In genomic region chr1:61079898-61080336, GRCh38 we compare ENCODE assay signal across 1 cellular context.
A peak's percentile ranks its signal among the peaks of the same experiment; 100 is the strongest.
TF ChIP-seq lines count a peak whose summit lies in the region.

No MANE protein-coding gene starts in this region.

TF ChIP-seq in HEK293, 187 proteins besides CTCF, POLR2A, EP300 and RAD21 (continued from another document and continues in another):
- TF ChIP-seq ZNF280C (tag by site-specific recombination; IDR thresholded peaks at IDR 0.05) (no peak), ZBTB48 (tag by site-specific recombination; IDR thresholded peaks at IDR 0.05) (no peak), ZBTB26 (tag by site-specific recombination; optimal IDR thresholded peaks at IDR 0.05) (peak; percentile 25), ZNF335 (tag by site-specific recombination; conservative IDR thresholded peaks at IDR 0.05) (peak; percentile 88), IKZF3 (tag by site-specific recombination; IDR thresholded peaks at IDR 0.05) (peak; percentile 96), MYNN (tag by site-specific recombination; IDR thresholded peaks at IDR 0.05; ENCODE audit: borderline replicate concordance) (no peak), ZNF548 (tag by site-specific recombination; IDR thresholded peaks at IDR 0.05) (no peak), KLF8 (tag by site-specific recombination; IDR thresholded peaks at IDR 0.05) (0 out of 2 replicates have a peak, but pooled peaks have one; percentile 20), GLIS2 (tag by site-specific recombination; IDR thresholded peaks at IDR 0.05) (peak; percentile 61), ZNF350 (tag by site-specific recombination; IDR thresholded peaks at IDR 0.05) (no peak), ZNF521 (tag by site-specific recombination; IDR thresholded peaks at IDR 0.05) (no peak), MEIS1 (CRISPR knock-in tag; IDR thresholded peaks at IDR 0.05; ENCODE audit: borderline replicate concordance) (no peak), ZNF629 (tag by site-specific recombination; IDR thresholded peaks at IDR 0.05) (peak; percentile 59), ZBTB11 (tag by site-specific recombination; conservative IDR thresholded peaks at IDR 0.05; ENCODE audit: low read depth) (peak; percentile 29; the same call in 1 of the 2 replicates), ZSCAN30 (tag by site-specific recombination; IDR thresholded peaks at IDR 0.05) (peak; percentile 75; the same call in 1 of the 2 replicates), KLF10 (tag by site-specific recombination; IDR thresholded peaks at IDR 0.05) (peak; percentile 44; the same call in 1 of the 2 replicates), ELK4 (IDR thresholded peaks at IDR 0.05; ENCODE audit: borderline replicate concordance, low read depth, low read length) (no peak), KLF9 (tag by site-specific recombination; IDR thresholded peaks at IDR 0.05; ENCODE audit: low read depth) (no peak), ZNF843 (tag by site-specific recombination; IDR thresholded peaks at IDR 0.05) (peak; percentile 36; the same call in 1 of the 2 replicates), ZNF654 (tag by site-specific recombination; IDR thresholded peaks at IDR 0.05; ENCODE audit: low read depth) (no peak), ZNF211 (tag by site-specific recombination; IDR thresholded peaks at IDR 0.05; ENCODE audit: low read depth) (no peak), ZNF837 (tag by site-specific recombination; IDR thresholded peaks at IDR 0.05) (no peak), ZNF37A (tag by site-specific recombination; IDR thresholded peaks at IDR 0.05) (no peak), ZNF549 (tag by site-specific recombination; IDR thresholded peaks at IDR 0.05) (no peak), ZNF184 (tag by site-specific recombination; IDR thresholded peaks at IDR 0.05) (peak; percentile 48; the same call in 1 of the 2 replicates), ZBTB17 (tag by site-specific recombination; IDR thresholded peaks at IDR 0.05) (peak; percentile 80), TRIM28 (IDR thresholded peaks at IDR 0.05; ENCODE audit: borderline replicate concordance, low read length) (no peak; the same call in 1 of the 2 replicates), OVOL3 (tag by site-specific recombination; IDR thresholded peaks at IDR 0.05) (no peak), ZSCAN23 (tag by site-specific recombination; IDR thresholded peaks at IDR 0.05) (no peak), ZNF513 (tag by site-specific recombination; IDR thresholded peaks at IDR 0.05) (no peak), ZNF530 (tag by site-specific recombination; IDR thresholded peaks at IDR 0.05; ENCODE audit: low read depth) (no peak), KLF1 (tag by site-specific recombination; IDR thresholded peaks at IDR 0.05) (no peak; the same call in 1 of the 2 replicates), ZNF747 (tag by site-specific recombination; IDR thresholded peaks at IDR 0.05) (no peak), ZNF510 (tag by site-specific recombination; IDR thresholded peaks at IDR 0.05; ENCODE audit: insufficient replicate concordance) (peak; percentile 8), HOXD13 (CRISPR knock-in tag; IDR thresholded peaks at IDR 0.05; ENCODE audit: borderline replicate concordance) (no peak), OSR2 (tag by site-specific recombination; IDR thresholded peaks at IDR 0.05) (peak; percentile 92), ZNF354C (tag by site-specific recombination; IDR thresholded peaks at IDR 0.05; ENCODE audit: borderline replicate concordance, low read depth) (no peak), ATF2 (tag by site-specific recombination; IDR thresholded peaks at IDR 0.05; ENCODE audit: low read depth) (no peak), ZNF140 (tag by site-specific recombination; IDR thresholded peaks at IDR 0.05) (no peak), ZNF600 (tag by site-specific recombination; IDR thresholded peaks at IDR 0.05) (peak; percentile 61; the same call in 1 of the 2 replicates), ZNF677 (tag by site-specific recombination; IDR thresholded peaks at IDR 0.05) (no peak)
- TF ChIP-seq, protein P1, sequence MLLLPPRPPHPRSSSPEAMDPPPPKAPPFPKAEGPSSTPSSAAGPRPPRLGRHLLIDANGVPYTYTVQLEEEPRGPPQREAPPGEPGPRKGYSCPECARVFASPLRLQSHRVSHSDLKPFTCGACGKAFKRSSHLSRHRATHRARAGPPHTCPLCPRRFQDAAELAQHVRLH (tag by site-specific recombination; IDR thresholded peaks at IDR 0.05) = no peak
- TF ChIP-seq, protein P2, sequence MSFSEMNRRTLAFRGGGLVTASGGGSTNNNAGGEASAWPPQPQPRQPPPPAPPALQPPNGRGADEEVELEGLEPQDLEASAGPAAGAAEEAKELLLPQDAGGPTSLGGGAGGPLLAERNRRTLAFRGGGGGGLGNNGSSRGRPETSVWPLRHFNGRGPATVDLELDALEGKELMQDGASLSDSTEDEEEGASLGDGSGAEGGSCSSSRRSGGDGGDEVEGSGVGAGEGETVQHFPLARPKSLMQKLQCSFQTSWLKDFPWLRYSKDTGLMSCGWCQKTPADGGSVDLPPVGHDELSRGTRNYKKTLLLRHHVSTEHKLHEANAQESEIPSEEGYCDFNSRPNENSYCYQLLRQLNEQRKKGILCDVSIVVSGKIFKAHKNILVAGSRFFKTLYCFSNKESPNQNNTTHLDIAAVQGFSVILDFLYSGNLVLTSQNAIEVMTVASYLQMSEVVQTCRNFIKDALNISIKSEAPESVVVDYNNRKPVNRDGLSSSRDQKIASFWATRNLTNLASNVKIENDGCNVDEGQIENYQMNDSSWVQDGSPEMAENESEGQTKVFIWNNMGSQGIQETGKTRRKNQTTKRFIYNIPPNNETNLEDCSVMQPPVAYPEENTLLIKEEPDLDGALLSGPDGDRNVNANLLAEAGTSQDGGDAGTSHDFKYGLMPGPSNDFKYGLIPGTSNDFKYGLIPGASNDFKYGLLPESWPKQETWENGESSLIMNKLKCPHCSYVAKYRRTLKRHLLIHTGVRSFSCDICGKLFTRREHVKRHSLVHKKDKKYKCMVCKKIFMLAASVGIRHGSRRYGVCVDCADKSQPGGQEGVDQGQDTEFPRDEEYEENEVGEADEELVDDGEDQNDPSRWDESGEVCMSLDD (tag by site-specific recombination; IDR thresholded peaks at IDR 0.05) = no peak
- TF ChIP-seq, protein P3, sequence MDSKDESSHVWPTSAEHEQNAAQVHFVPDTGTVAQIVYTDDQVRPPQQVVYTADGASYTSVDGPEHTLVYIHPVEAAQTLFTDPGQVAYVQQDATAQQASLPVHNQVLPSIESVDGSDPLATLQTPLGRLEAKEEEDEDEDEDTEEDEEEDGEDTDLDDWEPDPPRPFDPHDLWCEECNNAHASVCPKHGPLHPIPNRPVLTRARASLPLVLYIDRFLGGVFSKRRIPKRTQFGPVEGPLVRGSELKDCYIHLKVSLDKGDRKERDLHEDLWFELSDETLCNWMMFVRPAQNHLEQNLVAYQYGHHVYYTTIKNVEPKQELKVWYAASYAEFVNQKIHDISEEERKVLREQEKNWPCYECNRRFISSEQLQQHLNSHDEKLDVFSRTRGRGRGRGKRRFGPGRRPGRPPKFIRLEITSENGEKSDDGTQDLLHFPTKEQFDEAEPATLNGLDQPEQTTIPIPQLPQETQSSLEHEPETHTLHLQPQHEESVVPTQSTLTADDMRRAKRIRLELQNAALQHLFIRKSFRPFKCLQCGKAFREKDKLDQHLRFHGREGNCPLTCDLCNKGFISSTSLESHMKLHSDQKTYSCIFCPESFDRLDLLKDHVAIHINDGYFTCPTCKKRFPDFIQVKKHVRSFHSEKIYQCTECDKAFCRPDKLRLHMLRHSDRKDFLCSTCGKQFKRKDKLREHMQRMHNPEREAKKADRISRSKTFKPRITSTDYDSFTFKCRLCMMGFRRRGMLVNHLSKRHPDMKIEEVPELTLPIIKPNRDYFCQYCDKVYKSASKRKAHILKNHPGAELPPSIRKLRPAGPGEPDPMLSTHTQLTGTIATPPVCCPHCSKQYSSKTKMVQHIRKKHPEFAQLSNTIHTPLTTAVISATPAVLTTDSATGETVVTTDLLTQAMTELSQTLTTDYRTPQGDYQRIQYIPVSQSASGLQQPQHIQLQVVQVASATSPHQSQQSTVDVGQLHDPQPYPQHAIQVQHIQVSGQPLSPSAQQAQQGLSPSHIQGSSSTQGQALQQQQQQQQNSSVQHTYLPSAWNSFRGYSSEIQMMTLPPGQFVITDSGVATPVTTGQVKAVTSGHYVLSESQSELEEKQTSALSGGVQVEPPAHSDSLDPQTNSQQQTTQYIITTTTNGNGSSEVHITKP (tag by site-specific recombination; IDR thresholded peaks at IDR 0.05) = peak; percentile 80
- TF ChIP-seq, protein P4, sequence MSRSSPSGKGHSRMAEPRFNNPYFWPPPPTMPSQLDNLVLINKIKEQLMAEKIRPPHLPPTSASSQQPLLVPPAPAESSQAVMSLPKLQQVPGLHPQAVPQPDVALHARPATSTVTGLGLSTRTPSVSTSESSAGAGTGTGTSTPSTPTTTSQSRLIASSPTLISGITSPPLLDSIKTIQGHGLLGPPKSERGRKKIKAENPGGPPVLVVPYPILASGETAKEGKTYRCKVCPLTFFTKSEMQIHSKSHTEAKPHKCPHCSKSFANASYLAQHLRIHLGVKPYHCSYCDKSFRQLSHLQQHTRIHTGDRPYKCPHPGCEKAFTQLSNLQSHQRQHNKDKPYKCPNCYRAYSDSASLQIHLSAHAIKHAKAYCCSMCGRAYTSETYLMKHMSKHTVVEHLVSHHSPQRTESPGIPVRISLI (tag by site-specific recombination; IDR thresholded peaks at IDR 0.05) = peak; percentile 65; the same call in 1 of the 2 replicates
